In genomic region chr2:2269989-2270562, GRCh38 we compare ENCODE assay signal across 18 cellular contexts.
"Had no signal": no experiment of that assay in that cellular context is flagged by ENCODE, and none has a peak within 500 bp of the region (broad histone marks: within the 10 kb centered on the region; RNA-seq: fewer than 3 reads in every experiment).

No MANE protein-coding gene starts in this region.

- H3K27me3 ChIP-seq: dorsolateral prefrontal cortex, thyroid gland had no signal

- H3K9me3 ChIP-seq: left ventricle myocardium inferior, thyroid gland had no signal

- H3K4me1 ChIP-seq: thyroid gland had no signal

- ATAC-seq: activated CD4-positive, CD25-positive, alpha-beta regulatory T cell treated with anti-CD3 and anti-CD28 coated beads, Interleukin-2, amount 50 U/mL, for 24 hours; activated naive CD8-positive, alpha-beta T cell treated with anti-CD3 and anti-CD28 coated beads, Interleukin-2, amount 50 U/mL, for 24 hours; mucosa of descending colon; natural killer cell; stimulated activated naive B cell treated with anti-CD40 and anti-IgM and Interleukin-4, amounts not matched to agents 10 μg/mL and 1 μg/mL and 100 μg/mL, for 72 hours had no signal

- H3K36me3 ChIP-seq: left ventricle myocardium inferior, thyroid gland had no signal

- H3K4me3 ChIP-seq: dorsolateral prefrontal cortex, left ventricle myocardium inferior, mucosa of descending colon, skin epidermis, thyroid gland had no signal

- H3K27ac ChIP-seq: left ventricle myocardium inferior, thyroid gland had no signal

- DNase-seq: activated CD4-positive, alpha-beta T cell treated with anti-CD3 and anti-CD28 coated beads, Interleukin-2, amount 50 U/mL, for 1 hour; activated CD8-positive, alpha-beta memory T cell treated with anti-CD3 and anti-CD28 coated beads for 24 hours; activated naive CD4-positive, alpha-beta T cell treated with anti-CD3 and anti-CD28 coated beads for 36 hours; activated naive CD8-positive, alpha-beta T cell treated with anti-CD3 and anti-CD28 coated beads, Interleukin-2, amount 50 U/mL, for 24 hours; aorta; endodermal cell; hippocampal formation; left ventricle myocardium inferior; mucosa of descending colon; natural killer cell; stimulated activated CD4-positive, alpha-beta T cell treated with anti-CD3 and anti-CD28 coated beads, Interleukin-15, amount 100 ng/mL, for 24 hours; stimulated activated CD4-positive, alpha-beta T cell treated with anti-CD3 and anti-CD28 coated beads, Interleukin-4, amount 100 ng/mL, for 1 hour; stimulated activated naive B cell treated with anti-CD40 and anti-IgM and Interleukin-4, amounts not matched to agents 10 μg/mL and 1 μg/mL and 100 μg/mL, for 72 hours; T1000; thyroid gland had no signal
